Comparison of ENCODE assay signal across 22 cellular contexts in the genomic region with DNA sequence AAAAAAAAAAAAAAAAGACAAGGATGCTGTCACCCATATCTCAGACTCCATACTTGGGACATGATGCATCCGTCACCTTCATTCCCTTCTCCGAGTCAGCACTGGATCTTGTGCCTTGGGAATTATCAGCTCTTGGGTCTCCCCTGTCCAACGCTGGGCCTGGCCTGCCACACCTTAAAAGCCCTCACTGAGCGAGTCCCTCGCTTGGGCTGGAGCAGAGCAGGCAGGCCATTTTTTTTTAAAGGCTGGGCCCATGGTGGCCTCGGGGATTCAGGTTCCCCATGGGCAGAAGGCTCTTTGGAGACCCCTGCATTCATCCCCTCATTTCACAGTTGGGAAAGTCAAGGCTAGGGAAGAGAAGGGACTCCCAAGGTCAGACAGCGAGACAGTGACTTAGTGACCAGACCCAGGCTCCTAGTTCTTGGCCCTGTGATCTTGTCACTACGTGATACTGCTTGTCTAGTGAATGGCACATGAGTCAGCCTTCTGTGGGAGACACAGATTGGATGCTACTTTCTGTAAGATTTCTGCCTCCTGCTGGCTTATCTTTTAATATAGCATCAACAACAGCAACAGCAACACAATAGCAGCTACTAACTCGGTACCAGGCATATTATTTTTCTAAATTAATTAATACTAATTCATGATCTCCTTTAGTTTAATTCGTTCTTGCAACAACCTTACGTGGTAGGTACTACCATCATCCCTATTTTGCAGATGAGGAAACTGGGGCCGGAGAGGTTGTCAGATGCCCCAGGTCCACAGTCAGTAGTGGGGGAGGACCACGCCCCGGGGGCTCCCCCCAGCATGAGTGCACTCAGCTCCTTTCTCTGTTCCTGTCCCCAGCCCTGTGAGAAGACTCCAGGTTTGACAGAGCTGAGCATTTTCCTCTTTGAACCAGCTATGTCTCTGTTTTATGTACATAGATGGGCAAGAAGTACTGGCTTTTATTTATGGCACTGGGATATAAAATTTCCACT. TPM values are rescaled to one million over a fixed set of nuclear protein-coding genes. Genes with fewer than 3 reads are reported as not detected.
DNase-seq lines count a peak whose midpoint lies in the region; ATAC-seq, FAIRE-seq and TF ChIP-seq lines count a peak whose summit lies in the region.
"Had no signal": no experiment of that assay in that cellular context is flagged by ENCODE, and none has a peak within 500 bp of the region (broad histone marks: within the 10 kb centered on the region; RNA-seq: fewer than 3 reads in every experiment).

No MANE protein-coding gene starts in this region.

- no peak for FAIRE-seq in frontal cortex (lab: Jason Lieb, UNC)
- FAIRE-seq: D721Med had no signal

- peak; percentile 23 for DNase-seq in GM04503 (ENCODE audit: low read depth)
- DNase-seq in PC-3 = peak; percentile 1
- peak; percentile 38 to 41 for DNase-seq in frontal cortex (ENCODE audit: low spot score in 2 of 2)
- peak; percentile 8 to 62 for DNase-seq in suprapubic skin (ENCODE audit: low spot score in 2 of 2)
- no peak for DNase-seq in activated CD4-positive, alpha-beta T cell treated with anti-CD3 and anti-CD28 coated beads, Interleukin-2, amount 50 U/mL, for 1 hour
- no peak for DNase-seq in NCI-H2107 treated with DMSO at 0.1 percent for 48 hours (lab: John Stamatoyannopoulos, UW; ENCODE audit: unreplicated experiment)
- DNase-seq: activated effector memory CD4-positive, alpha-beta T cell treated with anti-CD3 and anti-CD28 coated beads, Interleukin-2, amount 50 U/mL, for 16 hours; left ventricle myocardium superior; NCI-H1417; NCI-H526 treated with DMSO at 0.1 percent for 48 hours; SHP77 treated with DMSO at 0.1 percent for 48 hours; spleen; stimulated activated CD4-positive, alpha-beta T cell treated with anti-CD3 and anti-CD28 coated beads, Interleukin-4, amount 100 ng/mL, for 4 hours; stimulated activated naive CD8-positive, alpha-beta T cell treated with anti-CD3 and anti-CD28 coated beads, Interleukin-15, amount 100 ng/mL, for 72 hours; WERI-Rb-1 had no signal

- BruUV-seq in PC-3 (replicated peaks; lab: Mats Ljungman, UMichigan) = no TSS peak

- no peak overlapping the region for H3K4me3 ChIP-seq in PC-3 (ENCODE audit: low read length)
- H3K4me3 ChIP-seq in suprapubic skin = no peak overlapping the region
- H3K4me3 ChIP-seq: BLaER1 treated with 17β-estradiol and CSF1 and Interleukin-3, amounts not matched to agents 10 nM and 100 nM; coronary artery; spleen; upper lobe of left lung had no signal

- H3K9me2 ChIP-seq in PC-3 (replicated peaks; ENCODE audit: low read length) = no peaks in the 10 kb centered on the region

- H3K36me3 ChIP-seq in PC-3 (ENCODE audit: low read depth, low read length) (no peaks in the 10 kb centered on the region), suprapubic skin (no peaks in the 10 kb centered on the region)
- H3K36me3 ChIP-seq: BLaER1 treated with 17β-estradiol and CSF1 and Interleukin-3, amounts not matched to agents 10 nM and 100 nM; neutrophil; spleen; upper lobe of left lung; WERI-Rb-1 had no signal

- CTCF ChIA-PET in PC-3 (lab: Charles Lee) = no interaction called here

- intact Hi-C loops in PC-3 (cut with micrococcal nuclease) = no loop called here

- H3K4me1 ChIP-seq in PC-3 (ENCODE audit: insufficient read depth, low read length) (no peaks in the 10 kb centered on the region), suprapubic skin (no peaks in the 10 kb centered on the region)
- H3K4me1 ChIP-seq: spleen, upper lobe of left lung had no signal

- TF ChIP-seq POLR2A in suprapubic skin (IDR thresholded peaks at IDR 0.05) = no peak

- H3K9me3 ChIP-seq in PC-3 (ENCODE audit: low read length) (no peaks in the 10 kb centered on the region), suprapubic skin (no peaks in the 10 kb centered on the region)
- H3K9me3 ChIP-seq: BLaER1 treated with 17β-estradiol and CSF1 and Interleukin-3, amounts not matched to agents 10 nM and 100 nM; neutrophil; spleen; upper lobe of left lung had no signal

- 89% methylated on average over 11 of the region's 14 CpGs for WGBS in suprapubic skin

- no peaks in the 10 kb centered on the region for H3K27me3 ChIP-seq in PC-3 (ENCODE audit: low read length)
- H3K27me3 ChIP-seq in suprapubic skin = peaks cover 6% of the 10 kb centered on the region
- H3K27me3 ChIP-seq: BLaER1 treated with 17β-estradiol and CSF1 and Interleukin-3, amounts not matched to agents 10 nM and 100 nM; neutrophil; upper lobe of left lung had no signal

- no peak for TF ChIP-seq CTCF in PC-3 (conservative IDR thresholded peaks at IDR 0.05; ENCODE audit: low read depth, low read length)
- TF ChIP-seq CTCF in suprapubic skin (IDR thresholded peaks at IDR 0.05) = no peak

- H3K9ac ChIP-seq in PC-3 (ENCODE audit: low read length) = no peak overlapping the region
- H3K9ac ChIP-seq: BLaER1 treated with 17β-estradiol and CSF1 and Interleukin-3, amounts not matched to agents 10 nM and 100 nM; KMS-11 had no signal

- no peak for TF ChIP-seq EP300 in suprapubic skin (IDR thresholded peaks at IDR 0.05)

- ATAC-seq in PC-3 (no peak), GM21360 (IDR thresholded peaks at IDR 0.05; ENCODE audit: unreplicated experiment) (no peak)
- ATAC-seq: left ventricle myocardium superior; stimulated activated naive CD8-positive, alpha-beta T cell treated with anti-CD3 and anti-CD28 coated beads, Interleukin-15, amount 100 ng/mL, for 72 hours had no signal

- no peaks in the 10 kb centered on the region for H4K20me1 ChIP-seq in PC-3 (ENCODE audit: low read length)
- H4K20me1 ChIP-seq: BLaER1 treated with 17β-estradiol and CSF1 and Interleukin-3, amounts not matched to agents 10 nM and 100 nM had no signal

- POLR2A ChIA-PET in PC-3 (lab: Charles Lee; ENCODE audit: unreplicated experiment) = no interaction called here

- H3K27ac ChIP-seq in PC-3 (ENCODE audit: low read length) (no peak overlapping the region), suprapubic skin (no peak overlapping the region)
- H3K27ac ChIP-seq: BLaER1 treated with 17β-estradiol and CSF1 and Interleukin-3, amounts not matched to agents 10 nM and 100 nM; coronary artery; KMS-11; neutrophil; spleen; upper lobe of left lung; WERI-Rb-1 had no signal

- no peaks in the 10 kb centered on the region for H3K79me2 ChIP-seq in PC-3 (ENCODE audit: low read length)

- H3K4me2 ChIP-seq in PC-3 (ENCODE audit: low read length) = no peak overlapping the region
- H3K4me2 ChIP-seq: BLaER1 treated with 17β-estradiol and CSF1 and Interleukin-3, amounts not matched to agents 10 nM and 100 nM; KMS-11 had no signal

- H2AFZ ChIP-seq in PC-3 (ENCODE audit: low read length) = no peak overlapping the region

- no peaks in the 10 kb centered on the region for H3F3A ChIP-seq in PC-3 (ENCODE audit: low read length, unreplicated experiment)

RNA-seq across cellular contexts. Expression of a gene that starts 27.4 kb away (rescaled TPM):
- not detected in 2 replicates for total RNA-seq in PC-3 (2014; rRNA removed)
- 22.4 TPM for total RNA-seq in frontal cortex
- 1 to 10 TPM in 1 of 4 donors, under 1 TPM in 3; 0.10 to 1.5 (median 0.51) TPM for total RNA-seq in suprapubic skin

Comparison
In these comparisons a context has a peak if more than half of its experiments do, and no peak if none do; other contexts are left out.
1. DNase-seq: peak in GM04503 (single experiment), PC-3 (single experiment), frontal cortex (2 of 2) and suprapubic skin (2 of 2); none in activated CD4-positive, alpha-beta T cell treated with anti-CD3 and anti-CD28 coated beads, Interleukin-2, amount 50 U/mL, for 1 hour (single experiment) and NCI-H2107 treated with DMSO at 0.1 percent for 48 hours (single experiment).